In genomic region chr14:68979021-68979721, GRCh38 we compare ENCODE assay signal across 8 cellular contexts. TPM values are rescaled to one million over a fixed set of nuclear protein-coding genes. Genes with fewer than 3 reads are reported as not detected.
A peak's percentile ranks its signal among the peaks of the same experiment; 100 is the strongest.
DNase-seq lines count a peak whose midpoint lies in the region; ATAC-seq, FAIRE-seq and TF ChIP-seq lines count a peak whose summit lies in the region.

ACTN1 (minus strand) TSS chr14:68979302; CDS start chr14:68979056, 246 bp downstream.

- H3K27me3 ChIP-seq in DND-41 (ENCODE audit: insufficient read depth, low read length, poor library complexity) (peaks cover 13% of the 10 kb centered on the region), H1 (replicated peaks in 1 of 4; ENCODE audit: control insufficient read depth in 3 of 4, extremely low read depth in 1 of 4, insufficient read depth in 3 of 4, low read length in 3 of 4) (no peaks in the 10 kb centered on the region; a peak in 1 of 7 replicates)

- H3K79me2 ChIP-seq in DND-41 (ENCODE audit: insufficient read depth, low read length) (peaks cover 43% of the 10 kb centered on the region), H1 (ENCODE audit: control insufficient read depth in 1 of 2, insufficient read depth in 2 of 2, low read length in 2 of 2) (peaks cover 30 to 43% of the 10 kb centered on the region in 2 experiments)

- H3K4me2 ChIP-seq in DND-41 (ENCODE audit: insufficient read depth, low read length) (peak within 1 kb of the TSS; percentile 76), H1 (ENCODE audit: insufficient read depth in 1 of 2, low read depth in 2 of 2, low read length in 2 of 2) (peak within 1 kb of the TSS; percentile 85 to 92)

- no peak within 1 kb of the TSS for H3K14ac ChIP-seq in H1 (ENCODE audit: insufficient read length)

- no peak for TF ChIP-seq CTCF in DND-41 (IDR thresholded peaks at IDR 0.05; ENCODE audit: borderline replicate concordance, extremely low read depth, low read length, poor library complexity, severe bottlenecking)
- TF ChIP-seq CTCF in H1 (IDR thresholded peaks at IDR 0.05; ENCODE audit: control extremely low read depth in 1 of 3, insufficient read depth in 1 of 3, low read depth in 1 of 3, low read length in 3 of 3), result no peak

- H3K27ac ChIP-seq in DND-41 (ENCODE audit: low read length) (peak within 1 kb of the TSS; percentile 82), H1 (ENCODE audit: low read depth, low read length) (peak within 1 kb of the TSS; percentile 88)

- peak within 1 kb of the TSS; percentile 81 for H4K91ac ChIP-seq in H1 (replicated peaks; ENCODE audit: insufficient read length, low read length)

- H3K36me3 ChIP-seq in DND-41 (ENCODE audit: insufficient read depth, low read length) (peaks cover 27% of the 10 kb centered on the region), H1 (ENCODE audit: control insufficient read depth in 2 of 4, insufficient read depth in 4 of 4, low read length in 3 of 4) (peaks cover 0 to 11% (median 4%) of the 10 kb centered on the region in 4 experiments; a peak in 4 of 8 replicates)

- H2AK5ac ChIP-seq in H1 (ENCODE audit: low read depth, low read length), result no peak within 1 kb of the TSS

- no peak within 1 kb of the TSS for H2BK20ac ChIP-seq in H1 (ENCODE audit: low read length)

- peak within 1 kb of the TSS; percentile 84; the same call in 1 of the 2 replicates for H2BK15ac ChIP-seq in H1 (ENCODE audit: low read length)

- H3K4me1 ChIP-seq in DND-41 (ENCODE audit: insufficient read depth, low read length) (peaks cover 30% of the 10 kb centered on the region), H1 (replicated peaks in 1 of 4; ENCODE audit: control insufficient read depth in 3 of 4, insufficient read depth in 4 of 4, low read length in 3 of 4) (peaks cover 4 to 20% (median 11%) of the 10 kb centered on the region in 4 experiments)

- H3K9ac ChIP-seq in DND-41 (ENCODE audit: low read depth, low read length) (peak within 1 kb of the TSS; percentile 90), H1 (replicated peaks in 1 of 4; ENCODE audit: extremely low read depth in 1 of 4, low read depth in 3 of 4, low read length in 3 of 4) (peak within 1 kb of the TSS; percentile 87 to 91 (median 89))

- peak within 1 kb of the TSS; percentile 96; the same call in 1 of the 2 replicates for H2BK5ac ChIP-seq in H1 (ENCODE audit: low read depth, low read length)

- peak within 1 kb of the TSS; percentile 88 for H3K56ac ChIP-seq in H1 (replicated peaks; ENCODE audit: insufficient read length, low read depth, low read length)

- peak within 1 kb of the TSS; percentile 86 for H2BK12ac ChIP-seq in H1 (ENCODE audit: low read depth, low read length)

- TF ChIP-seq RAD21 in H1 (IDR thresholded peaks at IDR 0.05 in 1 of 2, conservative IDR thresholded peaks at IDR 0.05 in 1 of 2; ENCODE audit: low read depth in 2 of 2, low read length in 2 of 2), result no peak

- H2BK120ac ChIP-seq in H1 (replicated peaks; ENCODE audit: low read depth, low read length), result no peak within 1 kb of the TSS

- H2AFZ ChIP-seq in DND-41 (ENCODE audit: low read depth, low read length) (peak within 1 kb of the TSS; percentile 79), H1 (ENCODE audit: low read length) (no peak within 1 kb of the TSS)

- POLR2A ChIA-PET in H1 (lab: Charles Lee; ENCODE audit: partially characterized antibody), result interaction anchor here (0.6 to 2.6 kb wide), 18 partner anchors 10 to 130 kb away, joined by 3 to 13 read pairs (median 4); no protein-coding TSS in a partner anchor

- H3K9me3 ChIP-seq in DND-41 (ENCODE audit: insufficient read depth, low read length, severe bottlenecking) (no peaks in the 10 kb centered on the region), H1 (ENCODE audit: insufficient read depth in 2 of 2, low read depth in 1 of 2, low read length in 1 of 2) (no peaks in the 10 kb centered on the region)

- H3K4ac ChIP-seq in H1 (replicated peaks; ENCODE audit: insufficient read length, low read depth, low read length), result peak within 1 kb of the TSS; percentile 62

- peaks cover 31% of the 10 kb centered on the region for H4K20me1 ChIP-seq in DND-41 (ENCODE audit: insufficient read depth, low read length)
- H4K20me1 ChIP-seq in H1 (replicated peaks in 1 of 2; ENCODE audit: control insufficient read depth in 1 of 2, insufficient read depth in 2 of 2, low read length in 2 of 2), result peaks cover 16 to 17% of the 10 kb centered on the region in 2 experiments

- WGBS in H1 (ENCODE audit: extremely low coverage in 1 of 2, insufficient coverage in 1 of 2, insufficient read length in 1 of 2, insufficient replicate concordance in 2 of 2, low coverage in 1 of 2, low lambda C conversion rate in 2 of 2, missing lambda C conversion rate in 1 of 2), 2 experiments, result 1% methylated on average over 38 of the region's 68 CpGs; no CpG with 5 or more reads in 1 of the 2 experiments

- ATAC-seq in DND-41 (ENCODE audit: insufficient read depth, low read depth) (peak; percentile 79), GM19395 (IDR thresholded peaks at IDR 0.05; ENCODE audit: unreplicated experiment) (no peak)

- H3K23ac ChIP-seq in H1 (ENCODE audit: insufficient read length), result no peak within 1 kb of the TSS

- peak; percentile 82 to 85 for TF ChIP-seq POLR2A in H1 (IDR thresholded peaks at IDR 0.05; ENCODE audit: control extremely low read depth in 1 of 2, low read depth in 2 of 2, low read length in 2 of 2)

- peaks cover 3% of the 10 kb centered on the region; the same call in 1 of the 2 replicates for H3K23me2 ChIP-seq in H1 (ENCODE audit: low read depth, low read length)

- H4K5ac ChIP-seq in H1 (ENCODE audit: insufficient read length, low read depth, low read length), result peak within 1 kb of the TSS; percentile 89

- peak within 1 kb of the TSS; percentile 95 for H4K8ac ChIP-seq in H1 (ENCODE audit: extremely low read depth, insufficient read depth, low read length)

- no peak for FAIRE-seq in H1 (lab: Jason Lieb, UNC)

- DNase-seq in DND-41 (peak; percentile 89), HT1080 (ENCODE audit: low read depth) (peak; percentile 94), NOMO-1 treated with dmso at 0.1 percent for 144 hours (lab: John Stamatoyannopoulos, UW; ENCODE audit: unreplicated experiment) (peak; percentile 89), H1 (ENCODE audit: low read depth in 1 of 2, low spot score in 2 of 2) (peak; percentile 87 to 89), lung microvascular endothelial cell (ENCODE audit: low read depth in 2 of 2) (peak; percentile 98 to 99)
- peak; percentile 47 for DNase-seq in activated CD8-positive, alpha-beta memory T cell treated with anti-CD3 and anti-CD28 coated beads, Interleukin-2, amount 50 U/mL, for 24 hours (ENCODE audit: extremely low read depth)
- peak; percentile 38 to 80 (median 49) for DNase-seq in stimulated activated CD4-positive, alpha-beta T cell treated with anti-CD3 and anti-CD28 coated beads, TNF-alpha, amount 100 ng/mL, for 24 hours (ENCODE audit: low read depth in 3 of 3)

- H3K4me3 ChIP-seq in DND-41 (ENCODE audit: low read depth in 1 of 2, low read length in 2 of 2) (peak within 1 kb of the TSS; percentile 70 to 80), H1 (ENCODE audit: extremely low read depth in 1 of 4, insufficient read depth in 2 of 4, low read depth in 3 of 4, low read length in 4 of 4) (peak within 1 kb of the TSS; percentile 78 to 99 (median 91))

- CTCF ChIA-PET in H1 (lab: Charles Lee; ENCODE audit: partially characterized antibody), result interaction anchor here (0.6 to 1.9 kb wide), 5 partner anchors 10 to 117 kb away, joined by 3 to 5 read pairs (median 4); no protein-coding TSS in a partner anchor

- 0 out of 3 replicates have a peak, but pooled peaks of 1 of the 2 experiments have one; percentile 29 for TF ChIP-seq EP300 in H1 (IDR thresholded peaks at IDR 0.05; ENCODE audit: borderline replicate concordance in 1 of 2, low read depth in 2 of 2, low read length in 2 of 2)

- peaks cover 20% of the 10 kb centered on the region for H3K79me1 ChIP-seq in H1 (ENCODE audit: low read depth, low read length)

- peak within 1 kb of the TSS; percentile 93 for H3K18ac ChIP-seq in H1 (ENCODE audit: extremely low read depth, low read length)

TF ChIP-seq in H1, 55 proteins besides CTCF, POLR2A, EP300 and RAD21 (continues in another document):
- TF ChIP-seq EGR1 (IDR thresholded peaks at IDR 0.05; ENCODE audit: borderline replicate concordance, low read depth, low read length) (peak; percentile 73; the same call in 1 of the 2 replicates), MAX (IDR thresholded peaks at IDR 0.05) (peak; percentile 65; the same call in 1 of the 2 replicates), CHD1 (IDR thresholded peaks at IDR 0.05; ENCODE audit: low read depth, low read length) (0 out of 2 replicates have a peak, but pooled peaks have one; percentile 47), SUZ12 (IDR thresholded peaks at IDR 0.05; ENCODE audit: low read length) (peak; percentile 38; the same call in 1 of the 2 replicates), TBP (IDR thresholded peaks at IDR 0.05; ENCODE audit: low read depth, low read length) (peak; percentile 77; the same call in 1 of the 2 replicates), CREB1 (IDR thresholded peaks at IDR 0.05) (peak; percentile 42; the same call in 1 of the 2 replicates), HDAC2 (IDR thresholded peaks at IDR 0.05; ENCODE audit: borderline replicate concordance in 1 of 2, low read depth in 2 of 2, low read length in 2 of 2) (peak; percentile 47 to 91; a peak in 2 of 4 replicates), GABPA (IDR thresholded peaks at IDR 0.05; ENCODE audit: borderline replicate concordance, insufficient read depth, low read length) (no peak), TAF7 (optimal IDR thresholded peaks at IDR 0.05; ENCODE audit: borderline replicate concordance, low read depth, low read length) (peak; percentile 84), FOSL1 (IDR thresholded peaks at IDR 0.05; ENCODE audit: insufficient read depth, low read depth, low read length) (no peak), SIN3A (conservative IDR thresholded peaks at IDR 0.05 in 1 of 2, IDR thresholded peaks at IDR 0.05 in 1 of 2; ENCODE audit: low read depth in 1 of 2, low read length in 2 of 2) (peak in 1 of 2 experiments; percentile 14; a peak in 1 of 4 replicates)

RNA-seq across cellular contexts. Expression of gene ACTN1, which starts in this region (rescaled TPM):
- total RNA-seq in HT1080 (2014; rRNA removed; shearing (Covaris generic)), result 198 and 266 TPM in 2 replicates
- polyA plus RNA-seq in HT1080 (2015; cell fraction: cytosol; rRNA removed), result 238 and 271 TPM in 2 replicates
- 680 and 735 TPM in 2 replicates for polyA plus RNA-seq in HT1080 (2015; cell fraction: nucleus; rRNA removed)
- 253 and 262 TPM in 2 replicates for total RNA-seq in H1 (2021; fragmentation: NEBNext Ultra II Directional; extraction: Animal tissue kit (Norgen Biotek cat#: 25700))
- polyA plus RNA-seq in H1 (2011; rRNA removed), result 236 and 302 TPM in 2 replicates
- 181 TPM for polyA plus RNA-seq in H1 (2011; cell fraction: cytosol; rRNA removed)
- 508 TPM for polyA plus RNA-seq in H1 (2011; cell fraction: nucleus; rRNA removed)
- polyA plus RNA-seq in H1 (2012, experiment 1 of 2), result 230 to 270 TPM (median 252 TPM) in 4 replicates
- 133 TPM for polyA plus RNA-seq in H1 (2012, experiment 2 of 2)
- polyA plus RNA-seq in H1 (2013, experiment 1 of 2), result 162 TPM
- 147 TPM for polyA plus RNA-seq in H1 (2013, experiment 2 of 2)
- 205 and 224 TPM in 2 replicates for polyA minus RNA-seq in H1 (2011; rRNA and poly(A)+ RNA removed)
- 222 TPM for polyA minus RNA-seq in H1 (2011; cell fraction: cytosol; rRNA and poly(A)+ RNA removed)
- 201 TPM for polyA minus RNA-seq in H1 (2011; cell fraction: nucleus; rRNA and poly(A)+ RNA removed)
- total RNA-seq in lung microvascular endothelial cell, result 169 and 219 TPM in 2 replicates

Comparison
In these comparisons a context has a peak if more than half of its experiments do, and no peak if none do; other contexts are left out.
1. DNase-seq: peak in every context shown above with its lines; median percentile 98 in lung microvascular endothelial cell; 94 in HT1080; 89 in DND-41; 89 in NOMO-1 treated with dmso at 0.1 percent for 144 hours; 88 in H1; 49 in stimulated activated CD4-positive, alpha-beta T cell treated with anti-CD3 and anti-CD28 coated beads, TNF-alpha, amount 100 ng/mL, for 24 hours; 47 in activated CD8-positive, alpha-beta memory T cell treated with anti-CD3 and anti-CD28 coated beads, Interleukin-2, amount 50 U/mL, for 24 hours.